Comparison of ENCODE assay signal across 9 cellular contexts in the genomic region with DNA sequence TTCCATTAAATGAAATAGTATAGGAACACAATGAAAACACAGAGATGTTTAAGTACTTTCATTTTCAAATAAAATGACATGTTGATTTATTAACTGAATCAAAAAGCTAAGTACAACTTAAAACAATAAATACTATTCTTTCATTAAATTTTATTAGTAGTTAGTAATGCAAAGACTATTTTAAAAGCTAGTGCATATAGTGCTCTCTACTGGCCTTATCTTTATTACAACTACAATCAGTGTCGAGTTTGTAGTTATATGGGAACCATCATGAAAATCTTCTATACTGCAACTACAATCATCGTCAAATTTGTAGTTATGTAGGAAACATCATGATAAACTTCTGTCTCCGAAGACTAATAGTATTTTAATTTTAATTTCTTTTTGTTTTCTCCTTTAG. TPM values are rescaled to one million over a fixed set of nuclear protein-coding genes. Genes with fewer than 3 reads are reported as not detected.
DNase-seq lines count a peak whose midpoint lies in the region; ATAC-seq and TF ChIP-seq lines count a peak whose summit lies in the region.
"Had no signal": no experiment of that assay in that cellular context is flagged by ENCODE, and none has a peak within 500 bp of the region (broad histone marks: within the 10 kb centered on the region; RNA-seq: fewer than 3 reads in every experiment).

No MANE protein-coding gene starts in this region.

- POLR2A ChIA-PET in HEK293 (lab: Yijun Ruan, JAX) = no interaction called here
- POLR2A ChIA-PET in CD8-positive, alpha-beta T cell (lab: Charles Lee) = no interaction called here

- no peaks in the 10 kb centered on the region for H3K36me3 Mint-ChIP-seq in CD8-positive, alpha-beta T cell
- H3K36me3 Mint-ChIP-seq: mesothelial cell of epicardium had no signal

- no peak overlapping the region for H3K27ac Mint-ChIP-seq in CD8-positive, alpha-beta T cell
- H3K27ac Mint-ChIP-seq: mesothelial cell of epicardium had no signal

- H3K36me3 ChIP-seq in HEK293 (ENCODE audit: control insufficient read depth in 2 of 2, insufficient read depth in 1 of 2, low read length in 2 of 2) (no peaks in the 10 kb centered on the region), RWPE2 (ENCODE audit: low read depth) (no peaks in the 10 kb centered on the region), right lobe of liver (no peaks in the 10 kb centered on the region)
- no peaks in the 10 kb centered on the region for H3K36me3 ChIP-seq in CD8-positive, alpha-beta T cell (ENCODE audit: insufficient read depth, low read length)
- H3K36me3 ChIP-seq: HAP-1 had no signal

- DNase-seq in ELR (ENCODE audit: low read depth) (peak; percentile 24), RWPE2 (ENCODE audit: low spot score) (no peak), right lobe of liver (no peak), islet precursor cell (no peak)
- no peak for DNase-seq in activated CD4-positive, alpha-beta T cell treated with anti-CD3 and anti-CD28 coated beads for 4 hours
- no peak for DNase-seq in CD8-positive, alpha-beta T cell

- H3K27me3 ChIP-seq in RWPE2 (ENCODE audit: insufficient read depth, poor library complexity, severe bottlenecking) (no peaks in the 10 kb centered on the region), right lobe of liver (no peaks in the 10 kb centered on the region)
- H3K27me3 ChIP-seq in CD8-positive, alpha-beta T cell (ENCODE audit: insufficient read depth, low read length) = no peaks in the 10 kb centered on the region

- no peak for TF ChIP-seq POLR2A in right lobe of liver (IDR thresholded peaks at IDR 0.05)

- H3K4me3 ChIP-seq in HEK293 (ENCODE audit: low read depth, low read length) (no peak overlapping the region), RWPE2 (ENCODE audit: severe bottlenecking) (no peak overlapping the region), right lobe of liver (no peak overlapping the region)
- no peak overlapping the region for H3K4me3 ChIP-seq in CD8-positive, alpha-beta T cell (ENCODE audit: low read depth, low read length)
- H3K4me3 ChIP-seq: HAP-1 had no signal

- CTCF ChIA-PET in HEK293 (lab: Yijun Ruan, JAX) = interaction anchor here (0.6 to 1.0 kb wide), 2 partner anchors 11 to 107 kb away, joined by 3 read pairs; no protein-coding TSS in a partner anchor
- CTCF ChIA-PET in CD8-positive, alpha-beta T cell (lab: Charles Lee) = no interaction called here

- ATAC-seq in RWPE2 (ENCODE audit: low read depth) (no peak), right lobe of liver (peak; percentile 46 to 71 (median 62))
- ATAC-seq in CD8-positive, alpha-beta T cell = no peak

- H3K4me1 Mint-ChIP-seq in CD8-positive, alpha-beta T cell (ENCODE audit: low read depth) = no peaks in the 10 kb centered on the region

- H3K9me3 Mint-ChIP-seq in CD8-positive, alpha-beta T cell = peaks cover 6% of the 10 kb centered on the region
- H3K9me3 Mint-ChIP-seq: mesothelial cell of epicardium had no signal

- H3K4me1 ChIP-seq in HEK293 (ENCODE audit: control insufficient read depth, insufficient read depth, low read length) (no peaks in the 10 kb centered on the region), RWPE2 (ENCODE audit: insufficient read depth, poor library complexity, severe bottlenecking) (no peaks in the 10 kb centered on the region), right lobe of liver (no peaks in the 10 kb centered on the region)
- no peaks in the 10 kb centered on the region for H3K4me1 ChIP-seq in CD8-positive, alpha-beta T cell (ENCODE audit: insufficient read depth, low read length)

- H3K4me3 Mint-ChIP-seq in CD8-positive, alpha-beta T cell = no peak overlapping the region
- H3K4me3 Mint-ChIP-seq: mesothelial cell of epicardium had no signal

- 24% methylated on average over 3 of the region's 3 CpGs for WGBS in right lobe of liver (ENCODE audit: insufficient coverage, low coverage, low lambda C conversion rate, missing lambda C conversion rate)

- H3K27ac ChIP-seq in HEK293 (ENCODE audit: extremely low read depth, low read depth, low read length) (no peak overlapping the region), RWPE2 (ENCODE audit: poor library complexity, severe bottlenecking) (no peak overlapping the region), right lobe of liver (no peak overlapping the region)
- H3K27ac ChIP-seq in CD8-positive, alpha-beta T cell (ENCODE audit: low read depth, low read length) = no peak overlapping the region

- H3K9me3 ChIP-seq in HEK293 (ENCODE audit: control insufficient read depth, insufficient read depth, low read depth, low read length) = no peaks in the 10 kb centered on the region
- H3K9me3 ChIP-seq in RWPE2 (ENCODE audit: severe bottlenecking) = no peaks in the 10 kb centered on the region
- H3K9me3 ChIP-seq in right lobe of liver = no peaks in the 10 kb centered on the region
- no peaks in the 10 kb centered on the region for H3K9me3 ChIP-seq in CD8-positive, alpha-beta T cell (ENCODE audit: low read length)
- H3K9me3 ChIP-seq: HAP-1 had no signal

- TF ChIP-seq CTCF in HEK293 (tag by site-specific recombination; IDR thresholded peaks at IDR 0.05) (no peak), RWPE2 (IDR thresholded peaks at IDR 0.05; ENCODE audit: poor library complexity, severe bottlenecking) (peak; percentile 34), right lobe of liver (IDR thresholded peaks at IDR 0.05) (peak; percentile 45 to 47 (median 45))
- TF ChIP-seq CTCF in CD8-positive, alpha-beta T cell (IDR thresholded peaks at IDR 0.05) = no peak

- H3K27me3 Mint-ChIP-seq in CD8-positive, alpha-beta T cell (ENCODE audit: low read depth) = no peaks in the 10 kb centered on the region

- intact Hi-C loops in right lobe of liver (cut with DNase I) = loop anchor here in 1 of 2 donors (10.0 kb wide), 1 partner anchor 112 kb away; no protein-coding TSS in a partner anchor
- intact Hi-C loops in CD8-positive, alpha-beta T cell (cut with DNase I, micrococcal nuclease) = no loop called here

TF ChIP-seq in HEK293, 187 proteins besides CTCF, POLR2A, EP300 and RAD21:
- no peak for TF ChIP-seq ZNF629 (tag by site-specific recombination; IDR thresholded peaks at IDR 0.05)
- peak; percentile 21; the same call in 1 of the 2 replicates for TF ChIP-seq ZNF654 (tag by site-specific recombination; IDR thresholded peaks at IDR 0.05; ENCODE audit: low read depth)

RNA-seq across cellular contexts. Expression of a gene that starts 8.9 kb away (rescaled TPM):
- total RNA-seq in right lobe of liver = 10 to 100 TPM; 13.4 to 23.0 (median 20.2) TPM
- not detected for total RNA-seq in CD8-positive, alpha-beta T cell

Comparison
In these comparisons a context has a peak if more than half of its experiments do, and no peak if none do; other contexts are left out.
1. CTCF ChIP-seq: peak in RWPE2 (single experiment) and right lobe of liver (4 of 4); none in HEK293 (single experiment) and CD8-positive, alpha-beta T cell (single experiment).
2. ATAC-seq: peak in right lobe of liver (4 of 4); none in RWPE2 (single experiment) and CD8-positive, alpha-beta T cell (single experiment).
3. RNA of a gene that starts 8.9 kb away (total RNA-seq): 13.4 to 23.0 TPM in right lobe of liver; not detected in CD8-positive, alpha-beta T cell; every median in the first group is over 10 times any median in the second.